ENCODE assay signal across 18 cellular contexts in genomic region chr13:97540696-97541095, GRCh38.
"Had no signal": no experiment of that assay in that cellular context is flagged by ENCODE, and none has a peak within 500 bp of the region (broad histone marks: within the 10 kb centered on the region; RNA-seq: fewer than 3 reads in every experiment).

No MANE protein-coding gene starts in this region.

- H3K4me1 ChIP-seq: lower lobe of right lung, upper lobe of left lung had no signal

- H3K4me1 Mint-ChIP-seq: activated CD4-positive, alpha-beta memory T cell treated with anti-CD3 and anti-CD28 coated beads, Interleukin-2, amount 10 ng/mL, durations not matched to agents 7 days and 5 days; activated naive CD8-positive, alpha-beta T cell treated with anti-CD3 and anti-CD28 coated beads for 36 hours; activated T-helper 17 cell treated with anti-CD3 and anti-CD28 coated beads, Interleukin-2, amount 50 U/mL, for 72 hours; stimulated activated naive B cell treated with anti-CD40 and anti-IgM and Interleukin-4, amounts not matched to agents 10 μg/mL and 1 μg/mL and 100 μg/mL, for 72 hours; WTC11 had no signal

- H3K36me3 Mint-ChIP-seq: stimulated activated naive B cell treated with anti-CD40 and anti-IgM and Interleukin-4, amounts not matched to agents 10 μg/mL and 1 μg/mL and 100 μg/mL, for 72 hours; WTC11 had no signal

- H3K4me3 Mint-ChIP-seq: activated CD4-positive, alpha-beta memory T cell treated with anti-CD3 and anti-CD28 coated beads, Interleukin-2, amount 10 ng/mL, durations not matched to agents 7 days and 5 days; activated naive CD8-positive, alpha-beta T cell treated with anti-CD3 and anti-CD28 coated beads for 36 hours; activated T-helper 17 cell treated with anti-CD3 and anti-CD28 coated beads, Interleukin-2, amount 50 U/mL, for 72 hours; nephron progenitor cell; stimulated activated naive B cell treated with anti-CD40 and anti-IgM and Interleukin-4, amounts not matched to agents 10 μg/mL and 1 μg/mL and 100 μg/mL, for 72 hours; T-helper 2 cell treated with Interferon-gamma antibody and Interleukin-4, amounts not matched to agents 5 μg/mL and 100 μg/mL, for 36 hours; WTC11 had no signal

- DNase-seq: activated CD4-positive, alpha-beta memory T cell treated with anti-CD3 and anti-CD28 coated beads, Interleukin-2, amount 10 ng/mL, durations not matched to agents 7 days and 5 days; activated CD4-positive, alpha-beta T cell treated with anti-CD3 and anti-CD28 coated beads for 4 hours; activated naive CD4-positive, alpha-beta T cell; activated naive CD8-positive, alpha-beta T cell treated with anti-CD3 and anti-CD28 coated beads for 36 hours; activated T-cell treated with anti-CD3 and anti-CD28 coated beads, Interleukin-2, amount 50 U/mL, for 1 hour; amygdala; caudate nucleus; dorsolateral prefrontal cortex; lower lobe of right lung; nephron progenitor cell; nucleus accumbens; retina; stimulated activated naive B cell treated with anti-CD40 and anti-IgM and Interleukin-4, amounts not matched to agents 10 μg/mL and 1 μg/mL and 100 μg/mL, for 72 hours; upper lobe of left lung had no signal

- H3K9me3 ChIP-seq: lower lobe of right lung, thoracic aorta, upper lobe of left lung had no signal

- H3K27ac Mint-ChIP-seq: activated CD4-positive, alpha-beta memory T cell treated with anti-CD3 and anti-CD28 coated beads, Interleukin-2, amount 10 ng/mL, durations not matched to agents 7 days and 5 days; activated naive CD8-positive, alpha-beta T cell treated with anti-CD3 and anti-CD28 coated beads for 36 hours; activated T-helper 17 cell treated with anti-CD3 and anti-CD28 coated beads, Interleukin-2, amount 50 U/mL, for 72 hours; nephron progenitor cell; stimulated activated naive B cell treated with anti-CD40 and anti-IgM and Interleukin-4, amounts not matched to agents 10 μg/mL and 1 μg/mL and 100 μg/mL, for 72 hours; T-helper 2 cell treated with Interferon-gamma antibody and Interleukin-4, amounts not matched to agents 5 μg/mL and 100 μg/mL, for 36 hours; WTC11 had no signal

- H3K27me3 ChIP-seq: dorsolateral prefrontal cortex, upper lobe of left lung had no signal

- H3K36me3 ChIP-seq: lower lobe of right lung, thoracic aorta, upper lobe of left lung had no signal

- H3K4me3 ChIP-seq: dorsolateral prefrontal cortex, lower lobe of right lung, thoracic aorta, upper lobe of left lung had no signal

- H3K9me3 Mint-ChIP-seq: activated naive CD8-positive, alpha-beta T cell treated with anti-CD3 and anti-CD28 coated beads for 36 hours; activated T-helper 17 cell treated with anti-CD3 and anti-CD28 coated beads, Interleukin-2, amount 50 U/mL, for 72 hours; stimulated activated naive B cell treated with anti-CD40 and anti-IgM and Interleukin-4, amounts not matched to agents 10 μg/mL and 1 μg/mL and 100 μg/mL, for 72 hours; T-helper 2 cell treated with Interferon-gamma antibody and Interleukin-4, amounts not matched to agents 5 μg/mL and 100 μg/mL, for 36 hours had no signal

- ATAC-seq: lower lobe of right lung; stimulated activated naive B cell treated with anti-CD40 and anti-IgM and Interleukin-4, amounts not matched to agents 10 μg/mL and 1 μg/mL and 100 μg/mL, for 72 hours; WTC11 had no signal

- H3K27ac ChIP-seq: dorsolateral prefrontal cortex, lower lobe of right lung, thoracic aorta, upper lobe of left lung had no signal
